11 cellular contexts compared by ENCODE assay signal in genomic region chr10:24958701-24959392, GRCh38. TPM values are rescaled to one million over a fixed set of nuclear protein-coding genes. Genes with fewer than 3 reads are reported as not detected.
A peak's percentile ranks its signal among the peaks of the same experiment; 100 is the strongest.
DNase-seq lines count a peak whose midpoint lies in the region; ATAC-seq and TF ChIP-seq lines count a peak whose summit lies in the region.
"Had no signal": no experiment of that assay in that cellular context is flagged by ENCODE, and none has a peak within 500 bp of the region (broad histone marks: within the 10 kb centered on the region; RNA-seq: fewer than 3 reads in every experiment).

No MANE protein-coding gene starts in this region.

- H3K27me3 Mint-ChIP-seq in HFFc6 (ENCODE audit: insufficient read depth): no peaks in the 10 kb centered on the region; the same call in 1 of the 2 replicates
- H3K27me3 Mint-ChIP-seq: stimulated activated naive CD8-positive, alpha-beta T cell treated with anti-CD3 and anti-CD28 coated beads, Interleukin-15, Interleukin-2, amounts not matched to agents 100 ng/mL and 50 ng/mL, for 24 hours had no signal

- peaks cover 69% of the 10 kb centered on the region for H3K4me1 Mint-ChIP-seq in HFFc6 (ENCODE audit: low read depth)

- H3K9me3 Mint-ChIP-seq in HFFc6: no peaks in the 10 kb centered on the region
- H3K9me3 Mint-ChIP-seq: naive thymus-derived CD4-positive, alpha-beta T cell; stimulated activated naive CD8-positive, alpha-beta T cell treated with anti-CD3 and anti-CD28 coated beads, Interleukin-15, Interleukin-2, amounts not matched to agents 100 ng/mL and 50 ng/mL, for 24 hours had no signal

- peak; percentile 37; the same call in 1 of the 2 replicates for TF ChIP-seq CTCF in HFFc6 (IDR thresholded peaks at IDR 0.05)
- TF ChIP-seq CTCF in lower lobe of right lung (IDR thresholded peaks at IDR 0.05): no peak
- no peak for TF ChIP-seq CTCF in stomach (IDR thresholded peaks at IDR 0.05)

- peak; percentile 77 for ATAC-seq in lower lobe of right lung
- no peak for ATAC-seq in HG03108 (IDR thresholded peaks at IDR 0.05; ENCODE audit: unreplicated experiment)
- ATAC-seq: naive thymus-derived CD4-positive, alpha-beta T cell had no signal

- H3K9me3 ChIP-seq in lower lobe of right lung (no peaks in the 10 kb centered on the region), stomach (no peaks in the 10 kb centered on the region)

- no peaks in the 10 kb centered on the region for H3K36me3 Mint-ChIP-seq in HFFc6 (ENCODE audit: low read depth)
- H3K36me3 Mint-ChIP-seq: naive thymus-derived CD4-positive, alpha-beta T cell had no signal

- H3K27ac Mint-ChIP-seq in HFFc6: peak overlapping the region; percentile 96
- H3K27ac Mint-ChIP-seq: naive thymus-derived CD4-positive, alpha-beta T cell; stimulated activated naive CD8-positive, alpha-beta T cell treated with anti-CD3 and anti-CD28 coated beads, Interleukin-15, Interleukin-2, amounts not matched to agents 100 ng/mL and 50 ng/mL, for 24 hours had no signal

- no peak overlapping the region for H3K4me3 ChIP-seq in lower lobe of right lung
- no peak overlapping the region for H3K4me3 ChIP-seq in stomach

- DNase-seq in HFFc6 (peak; percentile 41), lower lobe of right lung (no peak), stomach (no peak), SKM-1 (lab: John Stamatoyannopoulos, UW; ENCODE audit: unreplicated experiment) (no peak), DMS153 treated with DMSO at 0.1 percent for 48 hours (lab: John Stamatoyannopoulos, UW; ENCODE audit: unreplicated experiment) (no peak)
- DNase-seq in stimulated activated CD4-positive, alpha-beta T cell treated with anti-CD3 and anti-CD28 coated beads, Interleukin-4, amount 100 ng/mL, for 4 hours: no peak
- DNase-seq: naive thymus-derived CD4-positive, alpha-beta T cell had no signal

- H3K4me3 Mint-ChIP-seq in HFFc6: peak overlapping the region; percentile 76
- H3K4me3 Mint-ChIP-seq: naive thymus-derived CD4-positive, alpha-beta T cell; stimulated activated naive CD8-positive, alpha-beta T cell treated with anti-CD3 and anti-CD28 coated beads, Interleukin-15, Interleukin-2, amounts not matched to agents 100 ng/mL and 50 ng/mL, for 24 hours had no signal

- no peak for TF ChIP-seq POLR2A in stomach (IDR thresholded peaks at IDR 0.05)

- WGBS in stomach, 5 donors: 58 to 66% (median 59%) methylated on average over 6 of the region's 6 CpGs

- intact Hi-C loops in lower lobe of right lung (cut with DNase I) (no loop called here), stomach (cut with DNase I; ENCODE audit: low total_unique reads) (no loop called here)

- TF ChIP-seq EP300 in stomach (IDR thresholded peaks at IDR 0.05): no peak

- H3K27me3 ChIP-seq in lower lobe of right lung (ENCODE audit: low read depth): no peaks in the 10 kb centered on the region
- H3K27me3 ChIP-seq in stomach: no peaks in the 10 kb centered on the region

- H3K4me1 ChIP-seq in lower lobe of right lung (peaks cover 5% of the 10 kb centered on the region), stomach (peaks cover 11 to 28% (median 21%) of the 10 kb centered on the region in 4 donors)

- H3K27ac ChIP-seq in cingulate gyrus (ENCODE audit: low read depth, low read length): peak overlapping the region; percentile 83
- peak overlapping the region; percentile 49 for H3K27ac ChIP-seq in lower lobe of right lung
- peak overlapping the region in 4 of 5 donors; percentile 47 to 83 (median 64) for H3K27ac ChIP-seq in stomach

- H3K36me3 ChIP-seq in lower lobe of right lung (no peaks in the 10 kb centered on the region), stomach (no peaks in the 10 kb centered on the region)

RNA-seq across cellular contexts. Expression of gene PRTFDC1, which starts 6.4 kb away (rescaled TPM):
- 10 to 100 TPM; 16.2 to 32.6 (median 29.0) TPM for total RNA-seq in HFFc6 (2021; fragmentation: NEBNext Ultra II Directional; extraction: Animal tissue kit (Norgen Biotek cat#: 25700))
- total RNA-seq in lower lobe of right lung: 3.8 TPM
- 10 to 100 TPM in 2 of 5 donors, 1 to 10 TPM in 2, not detected in 1; 1.2 to 21.6 (median 12.3) TPM for total RNA-seq in stomach
- polyA plus RNA-seq in stomach: 10 to 100 TPM in 2 of 3 donors, 1 to 10 TPM in 1; 5.7 to 14.1 (median 12.4) TPM

RNA-seq across cellular contexts. Expression of gene ENKUR, which starts 57.1 kb away (rescaled TPM):
- under 1 TPM in 5 of 6 experiments, not detected in 1; 0.14 to 0.33 (median 0.23) TPM for total RNA-seq in HFFc6 (2021; fragmentation: NEBNext Ultra II Directional; extraction: Animal tissue kit (Norgen Biotek cat#: 25700))
- total RNA-seq in lower lobe of right lung (6.5 TPM), stomach (1 to 10 TPM in 1 of 5 donors, under 1 TPM in 1, not detected in 3; 0.37 to 4.9 TPM)
- 1 to 10 TPM in 1 of 3 donors, under 1 TPM in 1, not detected in 1; 0.35 to 1.7 TPM for polyA plus RNA-seq in stomach
- total RNA-seq: H1 had no signal
- polyA plus RNA-seq: H1; naive thymus-derived CD4-positive, alpha-beta T cell had no signal

RNA-seq across cellular contexts. Expression of gene THNSL1, which starts 57.6 kb away (rescaled TPM):
- 1 to 10 TPM; 2.8 to 4.4 (median 3.6) TPM for total RNA-seq in HFFc6 (2021; fragmentation: NEBNext Ultra II Directional; extraction: Animal tissue kit (Norgen Biotek cat#: 25700))
- total RNA-seq in lower lobe of right lung (2.7 TPM), stomach (1 to 10 TPM in 2 of 5 donors, under 1 TPM in 3; under 0.01 to 5.0 (median 0.58) TPM)
- polyA plus RNA-seq in stomach: 1 to 10 TPM; 1.2 to 1.8 (median 1.3) TPM
